22 cellular contexts compared by ENCODE assay signal in the genomic region with DNA sequence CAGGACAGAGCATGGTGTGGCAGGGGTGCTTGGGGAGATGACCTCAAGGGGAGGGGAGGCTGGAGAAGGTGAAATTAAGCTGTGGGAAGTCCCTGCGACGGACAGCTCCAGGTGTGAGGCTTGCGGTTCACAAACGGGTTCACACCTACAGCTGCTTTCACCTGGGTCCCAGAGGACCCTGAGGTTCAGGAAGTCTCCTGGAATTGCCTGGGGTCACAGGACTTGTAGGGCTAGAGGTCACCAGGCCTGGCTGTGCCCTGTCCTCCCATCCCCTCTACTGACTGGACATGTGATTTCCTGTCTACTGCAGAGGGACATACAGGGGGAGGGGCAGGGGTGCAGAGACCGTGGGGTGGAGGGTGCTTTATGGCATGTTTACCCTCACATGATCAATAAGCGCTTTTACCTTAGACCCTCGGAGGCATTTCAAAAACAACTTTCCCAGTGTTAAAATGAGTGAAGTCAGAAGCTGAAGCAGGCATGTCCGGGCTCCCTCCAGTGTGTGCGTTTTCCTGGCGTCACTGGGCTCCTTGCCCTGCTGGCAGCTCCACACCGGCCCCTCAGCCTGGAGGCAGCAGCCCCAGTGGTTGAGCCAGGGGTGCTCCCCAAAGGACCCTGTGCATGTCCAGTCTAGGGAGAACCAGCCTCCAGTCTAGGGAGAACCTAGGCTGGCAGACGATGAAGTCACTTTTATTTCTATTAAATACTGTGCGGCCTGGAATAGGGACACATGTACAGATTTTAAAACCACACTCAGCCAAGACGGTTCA.
A peak's percentile ranks its signal among the peaks of the same experiment; 100 is the strongest.
DNase-seq lines count a peak whose midpoint lies in the region; ATAC-seq, FAIRE-seq and TF ChIP-seq lines count a peak whose summit lies in the region.
"Had no signal": no experiment of that assay in that cellular context is flagged by ENCODE, and none has a peak within 500 bp of the region (broad histone marks: within the 10 kb centered on the region; RNA-seq: fewer than 3 reads in every experiment).

No MANE protein-coding gene starts in this region.

- H3K4me2 ChIP-seq in H1 (ENCODE audit: insufficient read depth in 1 of 2, low read depth in 2 of 2, low read length in 2 of 2), result no peak overlapping the region
- no peak overlapping the region for H3K4me2 ChIP-seq in trophoblast cell (ENCODE audit: low read length)

- H3K56ac ChIP-seq in H1 (replicated peaks; ENCODE audit: insufficient read length, low read depth, low read length), result no peak overlapping the region

- no peak for TF ChIP-seq RAD21 in H1 (IDR thresholded peaks at IDR 0.05 in 1 of 2, conservative IDR thresholded peaks at IDR 0.05 in 1 of 2; ENCODE audit: low read depth in 2 of 2, low read length in 2 of 2)

- H3K27me3 Mint-ChIP-seq in activated CD4-positive, alpha-beta T cell treated with anti-CD3 and anti-CD28 coated beads, Interleukin-2, amount 10 ng/mL, durations not matched to agents 24 days and 14 days, result no peaks in the 10 kb centered on the region
- H3K27me3 Mint-ChIP-seq: CD4-positive, alpha-beta T cell had no signal

- no peaks in the 10 kb centered on the region for H3K9me3 Mint-ChIP-seq in activated CD4-positive, alpha-beta T cell treated with anti-CD3 and anti-CD28 coated beads, Interleukin-2, amount 10 ng/mL, durations not matched to agents 24 days and 14 days
- H3K9me3 Mint-ChIP-seq: HFFc6 had no signal

- H3K79me2 ChIP-seq in H1 (ENCODE audit: control insufficient read depth in 1 of 2, insufficient read depth in 2 of 2, low read length in 2 of 2) (no peaks in the 10 kb centered on the region), trophoblast cell (ENCODE audit: control insufficient read depth, insufficient read depth, low read length, poor library complexity) (peaks cover 2% of the 10 kb centered on the region)

- H4K12ac ChIP-seq in trophoblast cell (ENCODE audit: low read depth, low read length), result no peak overlapping the region

- H2AFZ ChIP-seq in H1 (ENCODE audit: low read length), result no peak overlapping the region
- H2AFZ ChIP-seq in trophoblast cell (ENCODE audit: insufficient read depth, low read length, poor library complexity), result no peak overlapping the region

- peak; percentile 27 for ATAC-seq in left lobe of liver
- ATAC-seq in HG02973 (IDR thresholded peaks at IDR 0.05; ENCODE audit: unreplicated experiment), result no peak

- H2BK15ac ChIP-seq in H1 (ENCODE audit: low read length), result no peak overlapping the region

- no peak overlapping the region for H3K4me3 Mint-ChIP-seq in activated CD4-positive, alpha-beta T cell treated with anti-CD3 and anti-CD28 coated beads, Interleukin-2, amount 10 ng/mL, durations not matched to agents 24 days and 14 days
- H3K4me3 Mint-ChIP-seq: CD4-positive, alpha-beta T cell; HFFc6 had no signal

- H2AK5ac ChIP-seq in H1 (ENCODE audit: low read depth, low read length) (no peak overlapping the region), trophoblast cell (ENCODE audit: low read length) (peak overlapping the region; percentile 57)

- H3K23ac ChIP-seq in H1 (ENCODE audit: insufficient read length), result no peak overlapping the region
- H3K23ac ChIP-seq in trophoblast cell (ENCODE audit: low read length), result no peak overlapping the region

- POLR2A ChIA-PET in H1 (lab: Charles Lee; ENCODE audit: partially characterized antibody), result no interaction called here

- H2BK12ac ChIP-seq in H1 (ENCODE audit: low read depth, low read length), result no peak overlapping the region
- peak overlapping the region; percentile 94 for H2BK12ac ChIP-seq in trophoblast cell (ENCODE audit: low read length)

- 94% methylated on average over 14 of the region's 14 CpGs; no CpG with 5 or more reads in 1 of the 2 experiments for WGBS in H1 (ENCODE audit: extremely low coverage in 1 of 2, insufficient coverage in 1 of 2, insufficient read length in 1 of 2, insufficient replicate concordance in 2 of 2, low coverage in 1 of 2, low lambda C conversion rate in 2 of 2, missing lambda C conversion rate in 1 of 2), 2 experiments
- WGBS in trophoblast cell (ENCODE audit: extremely low coverage, insufficient coverage, insufficient read length), result no CpG with 5 or more reads among the region's 14 CpGs

- H3K36me3 ChIP-seq in H1 (ENCODE audit: control insufficient read depth in 2 of 4, insufficient read depth in 4 of 4, low read length in 3 of 4) (no peaks in the 10 kb centered on the region), trophoblast cell (ENCODE audit: control insufficient read depth in 1 of 2, insufficient read depth in 2 of 2, low read length in 2 of 2) (no peaks in the 10 kb centered on the region)
- H3K36me3 ChIP-seq: BE2C had no signal

- H3K9ac ChIP-seq in H1 (replicated peaks in 1 of 4; ENCODE audit: extremely low read depth in 1 of 4, low read depth in 3 of 4, low read length in 3 of 4) (no peak overlapping the region), trophoblast cell (ENCODE audit: low read length) (no peak overlapping the region)

- CTCF ChIA-PET in H1 (lab: Charles Lee; ENCODE audit: partially characterized antibody), result interaction anchor here (1.8 kb wide), 1 partner anchor 64 kb away, joined by 5 read pairs; no protein-coding TSS in a partner anchor

- H3K14ac ChIP-seq in H1 (ENCODE audit: insufficient read length), result no peak overlapping the region
- H3K14ac ChIP-seq in trophoblast cell (ENCODE audit: low read length), result peak overlapping the region; percentile 87

- H3K18ac ChIP-seq in H1 (ENCODE audit: extremely low read depth, low read length), result no peak overlapping the region
- H3K18ac ChIP-seq in trophoblast cell (ENCODE audit: low read length), result peak overlapping the region; percentile 70

- no peak overlapping the region for H3K4ac ChIP-seq in H1 (replicated peaks; ENCODE audit: insufficient read length, low read depth, low read length)
- H3K4ac ChIP-seq in trophoblast cell (ENCODE audit: low read depth, low read length), result no peak overlapping the region

- no peaks in the 10 kb centered on the region for H3K23me2 ChIP-seq in H1 (ENCODE audit: low read depth, low read length)

- H3K27ac ChIP-seq in H1 (ENCODE audit: low read depth, low read length) (no peak overlapping the region), trophoblast cell (ENCODE audit: low read depth, low read length) (no peak overlapping the region)
- H3K27ac ChIP-seq: 22Rv1 had no signal

- TF ChIP-seq EP300 in H1 (IDR thresholded peaks at IDR 0.05; ENCODE audit: borderline replicate concordance in 1 of 2, low read depth in 2 of 2, low read length in 2 of 2), result no peak

- H3K4me1 Mint-ChIP-seq in activated CD4-positive, alpha-beta T cell treated with anti-CD3 and anti-CD28 coated beads, Interleukin-2, amount 10 ng/mL, durations not matched to agents 24 days and 14 days, result no peaks in the 10 kb centered on the region

- H2BK120ac ChIP-seq in H1 (replicated peaks; ENCODE audit: low read depth, low read length) (no peak overlapping the region), trophoblast cell (ENCODE audit: insufficient read depth, low read length, poor library complexity) (peak overlapping the region; percentile 49)

- peak overlapping the region; percentile 9; the same call in 1 of the 2 replicates for H4K8ac ChIP-seq in H1 (ENCODE audit: extremely low read depth, insufficient read depth, low read length)
- no peak overlapping the region for H4K8ac ChIP-seq in trophoblast cell (ENCODE audit: low read depth, low read length)

- no peaks in the 10 kb centered on the region for H3K36me3 Mint-ChIP-seq in activated CD4-positive, alpha-beta T cell treated with anti-CD3 and anti-CD28 coated beads, Interleukin-2, amount 10 ng/mL, durations not matched to agents 24 days and 14 days (ENCODE audit: low read depth)

- H3K9me3 ChIP-seq in H1 (ENCODE audit: insufficient read depth in 2 of 2, low read depth in 1 of 2, low read length in 1 of 2) (no peaks in the 10 kb centered on the region), trophoblast cell (ENCODE audit: insufficient read depth, low read depth, low read length) (peaks cover 3% of the 10 kb centered on the region)
- H3K9me3 ChIP-seq: BE2C, Caco-2 had no signal

- H3K27me3 ChIP-seq in H1 (replicated peaks in 1 of 4; ENCODE audit: control insufficient read depth in 3 of 4, extremely low read depth in 1 of 4, insufficient read depth in 3 of 4, low read length in 3 of 4), result no peaks in the 10 kb centered on the region
- H3K27me3 ChIP-seq in trophoblast cell (ENCODE audit: insufficient read depth, low read length), result no peaks in the 10 kb centered on the region
- H3K27me3 ChIP-seq: BE2C had no signal

- FAIRE-seq in H1 (lab: Jason Lieb, UNC), result no peak
- FAIRE-seq: G401.6, HTR-8/SVneo had no signal

- intact Hi-C loops in activated CD4-positive, alpha-beta T cell treated with anti-CD3 and anti-CD28 coated beads, Interleukin-2, amount 10 ng/mL, durations not matched to agents 24 days and 14 days (cut with micrococcal nuclease), result no loop called here

- no peaks in the 10 kb centered on the region for H3K79me1 ChIP-seq in H1 (ENCODE audit: low read depth, low read length)
- peaks cover 14% of the 10 kb centered on the region for H3K79me1 ChIP-seq in trophoblast cell (ENCODE audit: low read length)

- H4K91ac ChIP-seq in H1 (replicated peaks; ENCODE audit: insufficient read length, low read length) (no peak overlapping the region), trophoblast cell (ENCODE audit: low read depth, low read length) (peak overlapping the region; percentile 87)

- TF ChIP-seq POLR2A in H1 (IDR thresholded peaks at IDR 0.05; ENCODE audit: control extremely low read depth in 1 of 2, low read depth in 2 of 2, low read length in 2 of 2), result no peak

- no peak for TF ChIP-seq CTCF in H1 (IDR thresholded peaks at IDR 0.05; ENCODE audit: control extremely low read depth in 1 of 3, insufficient read depth in 1 of 3, low read depth in 1 of 3, low read length in 3 of 3)

- no peak overlapping the region for H3K27ac Mint-ChIP-seq in activated CD4-positive, alpha-beta T cell treated with anti-CD3 and anti-CD28 coated beads, Interleukin-2, amount 10 ng/mL, durations not matched to agents 24 days and 14 days
- H3K27ac Mint-ChIP-seq: CD4-positive, alpha-beta T cell; HFFc6 had no signal

- DNase-seq in activated CD4-positive, alpha-beta T cell treated with anti-CD3 and anti-CD28 coated beads, Interleukin-2, amount 10 ng/mL, durations not matched to agents 24 days and 14 days, result peak; percentile 44
- DNase-seq in activated CD4-positive, alpha-beta T cell treated with anti-CD3 and anti-CD28 coated beads, Interleukin-2, amount 50 U/mL, for 48 hours, result no peak
- DNase-seq in H1 (ENCODE audit: low read depth in 1 of 2, low spot score in 2 of 2) (no peak), left lobe of liver (ENCODE audit: low spot score) (no peak), trophoblast cell (no peak), OCI-M2 (lab: John Stamatoyannopoulos, UW; ENCODE audit: unreplicated experiment) (no peak)
- no peak for DNase-seq in activated naive CD4-positive, alpha-beta T cell (lab: John Stamatoyannopoulos, UW)
- DNase-seq: BE2C; Caco-2; CD4-positive, alpha-beta T cell; H7; HFFc6; Kasumi-1; NCI-H1092 treated with DMSO at 0.1 percent for 48 hours; NCI-H2081; NCI-H510A; NCI-H748 treated with DMSO at 0.1 percent for 48 hours; SIG-M5 had no signal

- H3K4me1 ChIP-seq in H1 (replicated peaks in 1 of 4; ENCODE audit: control insufficient read depth in 3 of 4, insufficient read depth in 4 of 4, low read length in 3 of 4), result no peaks in the 10 kb centered on the region; a peak in 1 of 7 replicates
- peaks cover 0 to 5% of the 10 kb centered on the region in 2 experiments for H3K4me1 ChIP-seq in trophoblast cell (ENCODE audit: control insufficient read depth in 1 of 2, insufficient read depth in 2 of 2, low read length in 2 of 2)
- H3K4me1 ChIP-seq: BE2C, Caco-2 had no signal

- no peaks in the 10 kb centered on the region for H4K20me1 ChIP-seq in H1 (replicated peaks in 1 of 2; ENCODE audit: control insufficient read depth in 1 of 2, insufficient read depth in 2 of 2, low read length in 2 of 2)

- H4K5ac ChIP-seq in H1 (ENCODE audit: insufficient read length, low read depth, low read length), result no peak overlapping the region

- H3K4me3 ChIP-seq in H1 (ENCODE audit: extremely low read depth in 1 of 4, insufficient read depth in 2 of 4, low read depth in 3 of 4, low read length in 4 of 4), result no peak overlapping the region
- no peak overlapping the region for H3K4me3 ChIP-seq in trophoblast cell (ENCODE audit: low read depth, low read length)

- H2BK5ac ChIP-seq in H1 (ENCODE audit: low read depth, low read length), result no peak overlapping the region
- H2BK5ac ChIP-seq in trophoblast cell (ENCODE audit: low read depth, low read length, poor library complexity), result peak overlapping the region; percentile 24

- H2BK20ac ChIP-seq in H1 (ENCODE audit: low read length), result no peak overlapping the region
